Comparison of ENCODE assay signal across 16 cellular contexts in the genomic region with DNA sequence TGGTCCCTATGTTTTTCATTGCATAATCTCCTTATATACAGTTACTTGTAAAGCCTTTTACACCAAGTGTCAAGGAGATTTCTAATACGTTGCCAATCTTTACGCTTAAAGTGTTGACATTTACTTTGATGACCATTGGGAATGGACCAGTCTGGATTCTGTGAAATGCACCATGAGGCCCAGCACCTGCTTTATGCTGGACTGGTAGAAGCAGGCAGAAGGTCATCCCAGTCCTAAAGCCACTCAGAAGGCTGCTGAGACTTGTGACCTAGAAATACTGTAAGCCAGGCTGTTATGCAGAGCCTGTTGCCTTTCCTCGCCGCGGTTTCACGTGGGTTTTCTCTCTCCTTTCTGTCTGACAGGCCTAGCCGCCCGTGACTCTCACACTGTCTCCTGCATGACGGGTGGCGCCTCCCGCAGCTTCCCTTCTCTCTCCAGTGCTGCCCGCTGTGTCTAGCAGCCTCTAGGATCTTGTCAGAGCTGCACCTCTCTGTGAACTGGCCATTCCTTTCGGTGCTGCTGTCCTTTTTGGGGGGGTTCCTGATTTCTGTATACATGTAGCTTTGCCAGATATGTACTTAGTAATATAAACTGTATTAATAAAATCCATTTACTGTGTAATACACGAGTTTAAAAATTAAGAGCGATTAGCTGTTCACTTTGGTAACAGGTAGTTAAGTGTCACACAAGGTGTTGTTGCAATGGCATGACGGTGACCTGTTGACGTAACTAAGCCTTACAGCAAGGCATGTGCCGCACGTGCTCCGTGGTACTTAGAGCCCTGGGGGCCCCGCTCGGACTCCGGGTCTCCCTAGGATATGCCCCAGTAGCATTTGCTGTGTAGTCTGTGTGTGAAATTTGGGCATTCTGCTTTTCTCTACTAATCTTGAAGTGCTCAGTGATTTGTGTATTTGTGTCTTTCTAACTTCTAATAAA.
"Had no signal": no experiment of that assay in that cellular context is flagged by ENCODE, and none has a peak within 500 bp of the region (broad histone marks: within the 10 kb centered on the region; RNA-seq: fewer than 3 reads in every experiment).

No MANE protein-coding gene starts in this region.

- H3K4me1 Mint-ChIP-seq: activated CD4-positive, alpha-beta memory T cell treated with anti-CD3 and anti-CD28 coated beads, Interleukin-2, amount 10 ng/mL, durations not matched to agents 7 days and 5 days had no signal

- H3K9me3 Mint-ChIP-seq: activated CD4-positive, alpha-beta memory T cell treated with anti-CD3 and anti-CD28 coated beads, Interleukin-2, amount 10 ng/mL, durations not matched to agents 7 days and 5 days; activated T-cell treated with anti-CD3 and anti-CD28 coated beads, Interleukin-2, amount 50 U/mL, for 72 hours; naive B cell; T-cell had no signal

- H3K27ac ChIP-seq: lower lobe of right lung, sigmoid colon, stomach, vagina, VCaP had no signal

- DNase-seq: activated CD4-positive, alpha-beta memory T cell treated with anti-CD3 and anti-CD28 coated beads, Interleukin-2, amount 10 ng/mL, durations not matched to agents 7 days and 5 days; activated CD8-positive, alpha-beta memory T cell treated with anti-CD3 and anti-CD28 coated beads, Interleukin-2, amount 50 U/mL, for 4 hours; activated naive CD4-positive, alpha-beta T cell; activated T-cell treated with anti-CD3 and anti-CD28 coated beads, Interleukin-2, amount 50 U/mL, for 72 hours; cortex of kidney; effector memory CD4-positive, alpha-beta T cell; hypothalamus; lower lobe of right lung; midbrain; naive B cell; sigmoid colon; stimulated activated CD4-positive, alpha-beta T cell treated with anti-CD3 and anti-CD28 coated beads, Interleukin-2, amount 100 ng/mL, for 48 hours; stomach; T-cell had no signal

- H3K4me3 Mint-ChIP-seq: activated CD4-positive, alpha-beta memory T cell treated with anti-CD3 and anti-CD28 coated beads, Interleukin-2, amount 10 ng/mL, durations not matched to agents 7 days and 5 days; activated T-cell treated with anti-CD3 and anti-CD28 coated beads, Interleukin-2, amount 50 U/mL, for 72 hours; naive B cell; T-cell had no signal

- ATAC-seq: activated T-cell treated with anti-CD3 and anti-CD28 coated beads, Interleukin-2, amount 50 U/mL, for 72 hours; lower lobe of right lung; T-cell had no signal

- H3K27ac Mint-ChIP-seq: activated CD4-positive, alpha-beta memory T cell treated with anti-CD3 and anti-CD28 coated beads, Interleukin-2, amount 10 ng/mL, durations not matched to agents 7 days and 5 days; activated T-cell treated with anti-CD3 and anti-CD28 coated beads, Interleukin-2, amount 50 U/mL, for 72 hours; T-cell had no signal

- H3K9me3 ChIP-seq: lower lobe of right lung, sigmoid colon, stomach, vagina had no signal

- H3K4me3 ChIP-seq: lower lobe of right lung, sigmoid colon, stomach, vagina had no signal

- H3K27me3 ChIP-seq: sigmoid colon, stomach, vagina had no signal

- H3K27me3 Mint-ChIP-seq: activated CD4-positive, alpha-beta memory T cell treated with anti-CD3 and anti-CD28 coated beads, Interleukin-2, amount 10 ng/mL, durations not matched to agents 7 days and 5 days; naive B cell; T-cell had no signal
